Comparison of ENCODE assay signal across 8 cellular contexts in genomic region chr2:25618676-25619075, GRCh38. TPM values are rescaled to one million over a fixed set of nuclear protein-coding genes. Genes with fewer than 3 reads are reported as not detected.
DNase-seq lines count a peak whose midpoint lies in the region; ATAC-seq and TF ChIP-seq lines count a peak whose summit lies in the region.

No MANE protein-coding gene starts in this region.

- no peaks in the 10 kb centered on the region for H3K27me3 ChIP-seq in Caco-2 (replicated peaks; ENCODE audit: control insufficient read depth, insufficient read depth, low read length)
- no peaks in the 10 kb centered on the region for H3K27me3 ChIP-seq in muscle layer of duodenum (ENCODE audit: low read depth, low read length)
- H3K27me3 ChIP-seq in sigmoid colon, result no peaks in the 10 kb centered on the region

- H3K36me3 ChIP-seq in Caco-2 (ENCODE audit: control insufficient read depth, insufficient read depth, low read length) (peaks cover 1% of the 10 kb centered on the region; the same call in 1 of the 2 replicates), muscle layer of duodenum (ENCODE audit: control insufficient read depth in 1 of 2, insufficient read depth in 2 of 2, low read length in 2 of 2) (peaks cover 0 to 5% of the 10 kb centered on the region in 2 donors), sigmoid colon (no peaks in the 10 kb centered on the region)

- CTCF ChIA-PET in Caco-2 (lab: Charles Lee), result interaction anchor here (1.3 to 2.0 kb wide), 4 partner anchors 10 to 81 kb away, joined by 8 to 10 read pairs (median 9); no protein-coding TSS in a partner anchor

- TF ChIP-seq POLR2A in sigmoid colon (IDR thresholded peaks at IDR 0.05), result no peak

- H3K4me1 Mint-ChIP-seq in Caco-2 (ENCODE audit: low read depth, unreplicated experiment), result peaks cover 52% of the 10 kb centered on the region

- H3K27ac Mint-ChIP-seq in Caco-2 (ENCODE audit: unreplicated experiment), result peak overlapping the region; percentile 37

- peak in 1 of 2 experiments; percentile 55 for DNase-seq in Caco-2
- DNase-seq in NCI-H1436 treated with DMSO at 0.1 percent for 48 hours (lab: John Stamatoyannopoulos, UW), result peak; percentile 86
- peak; percentile 47 for DNase-seq in brain pericyte (ENCODE audit: low read depth, low spot score)
- no peak for DNase-seq in stimulated activated CD4-positive, alpha-beta T cell treated with anti-CD3 and anti-CD28 coated beads, Interleukin-2, amount 100 ng/mL, for 24 hours
- DNase-seq in sigmoid colon, result no peak

- H3K4me3 Mint-ChIP-seq in Caco-2 (ENCODE audit: unreplicated experiment), result peak overlapping the region; percentile 43

- intact Hi-C loops in Caco-2 (cut with micrococcal nuclease; ENCODE audit: unreplicated experiment), result no loop called here
- intact Hi-C loops in sigmoid colon (cut with DNase I), result no loop called here

- peaks cover 63% of the 10 kb centered on the region for H3K4me1 ChIP-seq in Caco-2
- no peaks in the 10 kb centered on the region for H3K4me1 ChIP-seq in muscle layer of duodenum (ENCODE audit: control insufficient read depth in 1 of 2, insufficient read depth in 2 of 2, low read length in 2 of 2)
- peaks cover 0 to 5% (median 0%) of the 10 kb centered on the region in 4 donors for H3K4me1 ChIP-seq in sigmoid colon

- no peaks in the 10 kb centered on the region for H3K9me3 Mint-ChIP-seq in Caco-2 (ENCODE audit: unreplicated experiment)

- H3K27ac ChIP-seq in muscle layer of duodenum (ENCODE audit: low read length) (peak overlapping the region; percentile 17), sigmoid colon (peak overlapping the region in 1 of 4 donors; percentile 53)

- no peak for TF ChIP-seq CTCF in Caco-2 (IDR thresholded peaks at IDR 0.05; ENCODE audit: insufficient read depth in 1 of 2, low read depth in 1 of 2, low read length in 1 of 2, severe bottlenecking in 1 of 2, unreplicated experiment in 1 of 2)
- TF ChIP-seq CTCF in sigmoid colon (IDR thresholded peaks at IDR 0.05), result no peak

- 21 to 67% methylated on average over 2 of the region's 2 CpGs for WGBS in sigmoid colon, 2 donors

- H3K4me3 ChIP-seq in Caco-2 (ENCODE audit: low read depth, low read length) (no peak overlapping the region), muscle layer of duodenum (ENCODE audit: low read depth in 1 of 2, low read length in 2 of 2) (no peak overlapping the region), sigmoid colon (no peak overlapping the region)

- peaks cover 11% of the 10 kb centered on the region for H3K36me3 Mint-ChIP-seq in Caco-2 (ENCODE audit: insufficient read depth, unreplicated experiment)

- no peaks in the 10 kb centered on the region for H3K9me3 ChIP-seq in Caco-2
- H3K9me3 ChIP-seq in muscle layer of duodenum (ENCODE audit: control insufficient read depth in 1 of 2, low read length in 2 of 2), result no peaks in the 10 kb centered on the region
- H3K9me3 ChIP-seq in sigmoid colon, result no peaks in the 10 kb centered on the region

- ATAC-seq in GM19463 (IDR thresholded peaks at IDR 0.05; ENCODE audit: unreplicated experiment) (no peak), GM19395 (IDR thresholded peaks at IDR 0.05; ENCODE audit: unreplicated experiment) (no peak)

- POLR2A ChIA-PET in Caco-2 (lab: Charles Lee), result no interaction called here

- no peak for TF ChIP-seq EP300 in sigmoid colon (IDR thresholded peaks at IDR 0.05)

- BruUV-seq in Caco-2 (replicated peaks; lab: Mats Ljungman, UMichigan), result no TSS peak

- H3K27me3 Mint-ChIP-seq in Caco-2 (ENCODE audit: insufficient read depth, unreplicated experiment), result no peaks in the 10 kb centered on the region

RNA-seq across cellular contexts. Expression of gene DTNB, which starts 54.7 kb away (rescaled TPM):
- total RNA-seq in Caco-2 (2022) (47.2 and 50.4 TPM in 2 replicates), sigmoid colon (1 to 10 TPM; 4.8 to 7.8 (median 5.7) TPM)
- polyA plus RNA-seq in sigmoid colon, result 1 to 10 TPM; 2.4 to 4.4 (median 4.0) TPM

Comparison
In these comparisons a context has a peak if more than half of its experiments do, and no peak if none do; other contexts are left out.
1. DNase-seq: peak in NCI-H1436 treated with DMSO at 0.1 percent for 48 hours (single experiment) and brain pericyte (single experiment); none in stimulated activated CD4-positive, alpha-beta T cell treated with anti-CD3 and anti-CD28 coated beads, Interleukin-2, amount 100 ng/mL, for 24 hours (0 of 2) and sigmoid colon (single experiment).